Comparison of ENCODE assay signal across 8 cellular contexts in the genomic region with DNA sequence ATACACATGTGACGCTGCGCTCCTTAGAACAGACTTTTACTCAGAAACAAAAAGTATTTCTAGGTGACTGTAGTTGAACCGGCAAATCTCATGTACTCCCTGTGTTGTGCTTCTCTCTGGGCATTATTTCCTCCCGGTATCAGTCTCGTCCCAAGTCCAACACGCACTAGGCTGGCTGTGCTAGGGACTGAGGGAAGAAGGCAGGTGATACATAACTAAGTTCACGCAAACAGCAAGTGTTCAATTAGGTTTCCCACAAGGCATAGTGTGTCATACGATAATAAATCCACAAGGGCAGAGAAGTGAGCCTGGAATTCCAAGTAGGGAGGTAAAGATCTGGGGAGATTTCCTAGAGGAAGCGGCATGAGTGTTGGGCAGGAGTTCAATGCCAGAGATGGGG. TPM values are rescaled to one million over a fixed set of nuclear protein-coding genes. Genes with fewer than 3 reads are reported as not detected.
DNase-seq lines count a peak whose midpoint lies in the region; ATAC-seq and TF ChIP-seq lines count a peak whose summit lies in the region.

No MANE protein-coding gene starts in this region.

- H3K9me3 ChIP-seq in CD8-positive, alpha-beta memory T cell (ENCODE audit: low read length) = no peaks in the 10 kb centered on the region
- no peaks in the 10 kb centered on the region for H3K9me3 ChIP-seq in iPS-15b (ENCODE audit: control insufficient read depth, insufficient read depth, low read length)
- H3K9me3 ChIP-seq in gastrocnemius medialis = no peaks in the 10 kb centered on the region

- peak overlapping the region; percentile 4 for H3K9ac ChIP-seq in iPS-15b (ENCODE audit: low read depth, low read length)

- H3K27me3 Mint-ChIP-seq in CD8-positive, alpha-beta memory T cell = peaks cover 0 to 3% of the 10 kb centered on the region in 2 donors
- H3K27me3 Mint-ChIP-seq in WTC11 (ENCODE audit: low read depth) (no peaks in the 10 kb centered on the region), osteocyte (ENCODE audit: unreplicated experiment) (no peaks in the 10 kb centered on the region)

- no peak for TF ChIP-seq CTCF in WTC11 (IDR thresholded peaks at IDR 0.05)
- peak in 1 of 5 experiments; percentile 18 for TF ChIP-seq CTCF in gastrocnemius medialis (IDR thresholded peaks at IDR 0.05 in 4 of 5, conservative IDR thresholded peaks at IDR 0.05 in 1 of 5)
- TF ChIP-seq CTCF in osteocyte (IDR thresholded peaks at IDR 0.05) = no peak

- H3K4me1 ChIP-seq in CD8-positive, alpha-beta memory T cell (ENCODE audit: insufficient read depth, low read length) = peaks cover 95% of the 10 kb centered on the region
- H3K4me1 ChIP-seq in iPS-15b (ENCODE audit: control insufficient read depth, insufficient read depth, low read length) (peaks cover 8% of the 10 kb centered on the region), gastrocnemius medialis (peaks cover 99% of the 10 kb centered on the region in 2 donors)

- peak overlapping the region; percentile 88 to 99 (median 96) for H3K27ac Mint-ChIP-seq in CD8-positive, alpha-beta memory T cell
- peak overlapping the region; percentile 38; the same call in 1 of the 2 replicates for H3K27ac Mint-ChIP-seq in WTC11
- no peak overlapping the region for H3K27ac Mint-ChIP-seq in osteocyte (ENCODE audit: unreplicated experiment)

- ATAC-seq in WTC11 = no peak
- no peak for ATAC-seq in gastrocnemius medialis

- peak overlapping the region; percentile 9 for H3K4me3 ChIP-seq in CD8-positive, alpha-beta memory T cell (ENCODE audit: low read length)
- H3K4me3 ChIP-seq in iPS-15b (ENCODE audit: low read depth, low read length) (no peak overlapping the region), gastrocnemius medialis (no peak overlapping the region)

- H3K4me1 Mint-ChIP-seq in CD8-positive, alpha-beta memory T cell = peaks cover 89 to 99% (median 98%) of the 10 kb centered on the region in 3 donors
- peaks cover 31% of the 10 kb centered on the region for H3K4me1 Mint-ChIP-seq in WTC11
- peaks cover 11% of the 10 kb centered on the region for H3K4me1 Mint-ChIP-seq in osteocyte (ENCODE audit: unreplicated experiment)

- H3K36me3 ChIP-seq in CD8-positive, alpha-beta memory T cell (ENCODE audit: insufficient read depth, low read length) = peaks cover 5% of the 10 kb centered on the region
- peaks cover 3% of the 10 kb centered on the region for H3K36me3 ChIP-seq in iPS-15b (ENCODE audit: control insufficient read depth, insufficient read depth, low read length)
- no peaks in the 10 kb centered on the region for H3K36me3 ChIP-seq in gastrocnemius medialis

- H3K36me3 Mint-ChIP-seq in CD8-positive, alpha-beta memory T cell = peaks cover 0 to 22% (median 7%) of the 10 kb centered on the region in 3 donors
- no peaks in the 10 kb centered on the region; the same call in 1 of the 2 replicates for H3K36me3 Mint-ChIP-seq in WTC11
- H3K36me3 Mint-ChIP-seq in osteocyte (ENCODE audit: unreplicated experiment) = peaks cover 3% of the 10 kb centered on the region

- no peaks in the 10 kb centered on the region for H3K9me3 Mint-ChIP-seq in CD8-positive, alpha-beta memory T cell
- H3K9me3 Mint-ChIP-seq in WTC11 = no peaks in the 10 kb centered on the region
- no peaks in the 10 kb centered on the region for H3K9me3 Mint-ChIP-seq in osteocyte (ENCODE audit: unreplicated experiment)

- H3K27me3 ChIP-seq in CD8-positive, alpha-beta memory T cell (ENCODE audit: insufficient read depth, low read length, poor library complexity, severe bottlenecking) = no peaks in the 10 kb centered on the region
- H3K27me3 ChIP-seq in iPS-15b (ENCODE audit: control insufficient read depth, insufficient read depth, low read length) (no peaks in the 10 kb centered on the region), gastrocnemius medialis (no peaks in the 10 kb centered on the region)

- H3K4me3 Mint-ChIP-seq in CD8-positive, alpha-beta memory T cell = peak overlapping the region; percentile 12 to 88 (median 78)
- H3K4me3 Mint-ChIP-seq in WTC11 = no peak overlapping the region
- no peak overlapping the region for H3K4me3 Mint-ChIP-seq in osteocyte (ENCODE audit: unreplicated experiment)

- POLR2A ChIA-PET in CD8-positive, alpha-beta memory T cell (lab: Charles Lee) = interaction anchor here (1.4 kb wide), 1 partner anchor 59 kb away, joined by 3 read pairs; no protein-coding TSS in a partner anchor
- POLR2A ChIA-PET in WTC11 (lab: Charles Lee) = interaction anchor here (1.1 kb wide), 1 partner anchor 13 kb away, joined by 4 read pairs; no protein-coding TSS in a partner anchor

- intact Hi-C loops in gastrocnemius medialis (cut with DNase I; ENCODE audit: low total_unique reads) = no loop called here

- CTCF ChIA-PET in CD8-positive, alpha-beta memory T cell (lab: Charles Lee) = interaction anchor here (0.9 to 23.7 kb wide), 8 partner anchors 11 to 111 kb away, joined by 3 to 397 read pairs (median 5); no protein-coding TSS in a partner anchor
- CTCF ChIA-PET in WTC11 (lab: Charles Lee) = interaction anchor here (0.6 to 2.1 kb wide), 3 partner anchors 18 to 111 kb away, joined by 3 to 16 read pairs (median 4); no protein-coding TSS in a partner anchor

- peak in 1 of 5 donors; percentile 20 for DNase-seq in CD8-positive, alpha-beta memory T cell
- DNase-seq in WTC11 (ENCODE audit: low spot score) (no peak), gastrocnemius medialis (no peak), NOMO-1 (lab: John Stamatoyannopoulos, UW; ENCODE audit: unreplicated experiment in 2 of 2) (no peak), NCI-H524 treated with DMSO at 0.1 percent for 48 hours (lab: John Stamatoyannopoulos, UW) (no peak), NCI-H510A treated with DMSO at 0.1 percent for 48 hours (lab: John Stamatoyannopoulos, UW) (no peak), osteocyte (ENCODE audit: extremely low spot score, unreplicated experiment) (no peak)

- peak overlapping the region; percentile 69 for H3K27ac ChIP-seq in CD8-positive, alpha-beta memory T cell (ENCODE audit: low read depth, low read length)
- peak overlapping the region; percentile 92 to 97 (median 92) for H3K27ac ChIP-seq in gastrocnemius medialis

- in situ Hi-C loops in gastrocnemius medialis (cut with MboI; ENCODE audit: low sequenced_read_pairs in 4 of 4) = no loop called here

- no peak for TF ChIP-seq POLR2A in gastrocnemius medialis (IDR thresholded peaks at IDR 0.05)

TF ChIP-seq in WTC11, 78 proteins besides CTCF, POLR2A, EP300 and RAD21:
- no peak for TF ChIP-seq GTF2I (CRISPR knock-in tag; conservative IDR thresholded peaks at IDR 0.05)
- TF ChIP-seq NFYB (CRISPR knock-in tag; conservative IDR thresholded peaks at IDR 0.05; ENCODE audit: low read depth) = no peak
- TF ChIP-seq, protein P1, sequence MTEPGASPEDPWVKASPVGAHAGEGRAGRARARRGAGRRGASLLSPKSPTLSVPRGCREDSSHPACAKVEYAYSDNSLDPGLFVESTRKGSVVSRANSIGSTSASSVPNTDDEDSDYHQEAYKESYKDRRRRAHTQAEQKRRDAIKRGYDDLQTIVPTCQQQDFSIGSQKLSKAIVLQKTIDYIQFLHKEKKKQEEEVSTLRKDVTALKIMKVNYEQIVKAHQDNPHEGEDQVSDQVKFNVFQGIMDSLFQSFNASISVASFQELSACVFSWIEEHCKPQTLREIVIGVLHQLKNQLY (CRISPR knock-in tag; IDR thresholded peaks at IDR 0.05) = no peak
- TF ChIP-seq, protein P2, sequence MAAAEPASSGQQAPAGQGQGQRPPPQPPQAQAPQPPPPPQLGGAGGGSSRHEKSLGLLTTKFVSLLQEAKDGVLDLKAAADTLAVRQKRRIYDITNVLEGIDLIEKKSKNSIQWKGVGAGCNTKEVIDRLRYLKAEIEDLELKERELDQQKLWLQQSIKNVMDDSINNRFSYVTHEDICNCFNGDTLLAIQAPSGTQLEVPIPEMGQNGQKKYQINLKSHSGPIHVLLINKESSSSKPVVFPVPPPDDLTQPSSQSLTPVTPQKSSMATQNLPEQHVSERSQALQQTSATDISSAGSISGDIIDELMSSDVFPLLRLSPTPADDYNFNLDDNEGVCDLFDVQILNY (CRISPR knock-in tag; IDR thresholded peaks at IDR 0.05) = no peak
- no peak for TF ChIP-seq ETV6 (CRISPR knock-in tag; IDR thresholded peaks at IDR 0.05)
- TF ChIP-seq, protein P3, sequence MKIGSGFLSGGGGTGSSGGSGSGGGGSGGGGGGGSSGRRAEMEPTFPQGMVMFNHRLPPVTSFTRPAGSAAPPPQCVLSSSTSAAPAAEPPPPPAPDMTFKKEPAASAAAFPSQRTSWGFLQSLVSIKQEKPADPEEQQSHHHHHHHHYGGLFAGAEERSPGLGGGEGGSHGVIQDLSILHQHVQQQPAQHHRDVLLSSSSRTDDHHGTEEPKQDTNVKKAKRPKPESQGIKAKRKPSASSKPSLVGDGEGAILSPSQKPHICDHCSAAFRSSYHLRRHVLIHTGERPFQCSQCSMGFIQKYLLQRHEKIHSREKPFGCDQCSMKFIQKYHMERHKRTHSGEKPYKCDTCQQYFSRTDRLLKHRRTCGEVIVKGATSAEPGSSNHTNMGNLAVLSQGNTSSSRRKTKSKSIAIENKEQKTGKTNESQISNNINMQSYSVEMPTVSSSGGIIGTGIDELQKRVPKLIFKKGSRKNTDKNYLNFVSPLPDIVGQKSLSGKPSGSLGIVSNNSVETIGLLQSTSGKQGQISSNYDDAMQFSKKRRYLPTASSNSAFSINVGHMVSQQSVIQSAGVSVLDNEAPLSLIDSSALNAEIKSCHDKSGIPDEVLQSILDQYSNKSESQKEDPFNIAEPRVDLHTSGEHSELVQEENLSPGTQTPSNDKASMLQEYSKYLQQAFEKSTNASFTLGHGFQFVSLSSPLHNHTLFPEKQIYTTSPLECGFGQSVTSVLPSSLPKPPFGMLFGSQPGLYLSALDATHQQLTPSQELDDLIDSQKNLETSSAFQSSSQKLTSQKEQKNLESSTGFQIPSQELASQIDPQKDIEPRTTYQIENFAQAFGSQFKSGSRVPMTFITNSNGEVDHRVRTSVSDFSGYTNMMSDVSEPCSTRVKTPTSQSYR (CRISPR knock-in tag; IDR thresholded peaks at IDR 0.05) = no peak
- TF ChIP-seq ZNF671 (CRISPR knock-in tag; IDR thresholded peaks at IDR 0.05) = no peak
- TF ChIP-seq ZNF317 (CRISPR knock-in tag; IDR thresholded peaks at IDR 0.05; ENCODE audit: borderline replicate concordance, low read depth) = no peak
- TF ChIP-seq PRRX2 (CRISPR knock-in tag; IDR thresholded peaks at IDR 0.05) = no peak
- TF ChIP-seq FOXJ3 (CRISPR knock-in tag; IDR thresholded peaks at IDR 0.05; ENCODE audit: borderline replicate concordance) = no peak
- no peak for TF ChIP-seq USF2 (CRISPR knock-in tag; IDR thresholded peaks at IDR 0.05)

RNA-seq across cellular contexts. Expression of gene FAM53B, which starts 20.4 kb away (rescaled TPM):
- 10 to 100 TPM; 28.8 to 29.2 TPM for total RNA-seq in CD8-positive, alpha-beta memory T cell
- 41.6 TPM for polyA plus RNA-seq in CD8-positive, alpha-beta memory T cell
- total RNA-seq in WTC11 (2021) (18.7 to 21.3 TPM (median 19.9 TPM) in 3 replicates), gastrocnemius medialis (100 to 1,000 TPM; 140 to 253 (median 192) TPM), osteocyte (14.7 and 17.0 TPM in 2 replicates)

Comparison
In these comparisons a context has a peak if more than half of its experiments do, and no peak if none do; other contexts are left out.
1. H3K4me3 Mint-ChIP-seq: peak in CD8-positive, alpha-beta memory T cell (7 of 7); none in WTC11 (single experiment) and osteocyte (single experiment).